1 cellular context compared by ENCODE assay signal in the genomic region with DNA sequence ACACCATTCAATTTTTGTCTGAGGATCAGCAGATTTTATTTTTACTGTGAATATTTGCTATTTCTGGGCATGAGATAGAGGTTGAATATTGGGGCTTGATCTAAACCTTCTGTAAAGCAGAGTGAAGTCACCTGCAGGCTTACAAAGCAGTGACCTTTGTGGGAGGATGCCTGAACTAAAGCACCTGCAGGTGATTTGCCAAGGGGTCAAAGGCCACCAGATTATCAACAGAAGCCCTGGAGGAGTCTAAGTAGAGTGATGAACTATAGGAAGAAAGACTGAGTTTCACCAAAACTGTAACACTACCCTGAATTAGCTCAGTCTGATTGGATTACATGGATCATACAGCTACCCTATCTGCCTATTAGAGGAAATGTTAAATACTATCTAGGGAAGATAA.
TF ChIP-seq lines count a peak whose summit lies in the region.

No MANE protein-coding gene starts in this region.

TF ChIP-seq in liver, 16 proteins besides CTCF, POLR2A, EP300 and RAD21 (continued from another document):
- TF ChIP-seq, protein P1, sequence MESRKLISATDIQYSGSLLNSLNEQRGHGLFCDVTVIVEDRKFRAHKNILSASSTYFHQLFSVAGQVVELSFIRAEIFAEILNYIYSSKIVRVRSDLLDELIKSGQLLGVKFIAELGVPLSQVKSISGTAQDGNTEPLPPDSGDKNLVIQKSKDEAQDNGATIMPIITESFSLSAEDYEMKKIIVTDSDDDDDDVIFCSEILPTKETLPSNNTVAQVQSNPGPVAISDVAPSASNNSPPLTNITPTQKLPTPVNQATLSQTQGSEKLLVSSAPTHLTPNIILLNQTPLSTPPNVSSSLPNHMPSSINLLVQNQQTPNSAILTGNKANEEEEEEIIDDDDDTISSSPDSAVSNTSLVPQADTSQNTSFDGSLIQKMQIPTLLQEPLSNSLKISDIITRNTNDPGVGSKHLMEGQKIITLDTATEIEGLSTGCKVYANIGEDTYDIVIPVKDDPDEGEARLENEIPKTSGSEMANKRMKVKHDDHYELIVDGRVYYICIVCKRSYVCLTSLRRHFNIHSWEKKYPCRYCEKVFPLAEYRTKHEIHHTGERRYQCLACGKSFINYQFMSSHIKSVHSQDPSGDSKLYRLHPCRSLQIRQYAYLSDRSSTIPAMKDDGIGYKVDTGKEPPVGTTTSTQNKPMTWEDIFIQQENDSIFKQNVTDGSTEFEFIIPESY (IDR thresholded peaks at IDR 0.05): no peak
- TF ChIP-seq, protein P2, sequence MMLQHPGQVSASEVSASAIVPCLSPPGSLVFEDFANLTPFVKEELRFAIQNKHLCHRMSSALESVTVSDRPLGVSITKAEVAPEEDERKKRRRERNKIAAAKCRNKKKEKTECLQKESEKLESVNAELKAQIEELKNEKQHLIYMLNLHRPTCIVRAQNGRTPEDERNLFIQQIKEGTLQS (IDR thresholded peaks at IDR 0.05): no peak
- TF ChIP-seq, protein P3, sequence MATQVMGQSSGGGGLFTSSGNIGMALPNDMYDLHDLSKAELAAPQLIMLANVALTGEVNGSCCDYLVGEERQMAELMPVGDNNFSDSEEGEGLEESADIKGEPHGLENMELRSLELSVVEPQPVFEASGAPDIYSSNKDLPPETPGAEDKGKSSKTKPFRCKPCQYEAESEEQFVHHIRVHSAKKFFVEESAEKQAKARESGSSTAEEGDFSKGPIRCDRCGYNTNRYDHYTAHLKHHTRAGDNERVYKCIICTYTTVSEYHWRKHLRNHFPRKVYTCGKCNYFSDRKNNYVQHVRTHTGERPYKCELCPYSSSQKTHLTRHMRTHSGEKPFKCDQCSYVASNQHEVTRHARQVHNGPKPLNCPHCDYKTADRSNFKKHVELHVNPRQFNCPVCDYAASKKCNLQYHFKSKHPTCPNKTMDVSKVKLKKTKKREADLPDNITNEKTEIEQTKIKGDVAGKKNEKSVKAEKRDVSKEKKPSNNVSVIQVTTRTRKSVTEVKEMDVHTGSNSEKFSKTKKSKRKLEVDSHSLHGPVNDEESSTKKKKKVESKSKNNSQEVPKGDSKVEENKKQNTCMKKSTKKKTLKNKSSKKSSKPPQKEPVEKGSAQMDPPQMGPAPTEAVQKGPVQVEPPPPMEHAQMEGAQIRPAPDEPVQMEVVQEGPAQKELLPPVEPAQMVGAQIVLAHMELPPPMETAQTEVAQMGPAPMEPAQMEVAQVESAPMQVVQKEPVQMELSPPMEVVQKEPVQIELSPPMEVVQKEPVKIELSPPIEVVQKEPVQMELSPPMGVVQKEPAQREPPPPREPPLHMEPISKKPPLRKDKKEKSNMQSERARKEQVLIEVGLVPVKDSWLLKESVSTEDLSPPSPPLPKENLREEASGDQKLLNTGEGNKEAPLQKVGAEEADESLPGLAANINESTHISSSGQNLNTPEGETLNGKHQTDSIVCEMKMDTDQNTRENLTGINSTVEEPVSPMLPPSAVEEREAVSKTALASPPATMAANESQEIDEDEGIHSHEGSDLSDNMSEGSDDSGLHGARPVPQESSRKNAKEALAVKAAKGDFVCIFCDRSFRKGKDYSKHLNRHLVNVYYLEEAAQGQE (IDR thresholded peaks at IDR 0.05): no peak
- TF ChIP-seq HNF4A (conservative IDR thresholded peaks at IDR 0.05): peak; percentile 23 to 25
- TF ChIP-seq NR2F2 (IDR thresholded peaks at IDR 0.05): peak; percentile 22
- TF ChIP-seq EGR1 (IDR thresholded peaks at IDR 0.05; ENCODE audit: low read depth in 2 of 2): no peak
- TF ChIP-seq YY1 (IDR thresholded peaks at IDR 0.05): no peak
- no peak for TF ChIP-seq JUND (IDR thresholded peaks at IDR 0.05)
